1 cellular context compared by ENCODE assay signal in the genomic region with DNA sequence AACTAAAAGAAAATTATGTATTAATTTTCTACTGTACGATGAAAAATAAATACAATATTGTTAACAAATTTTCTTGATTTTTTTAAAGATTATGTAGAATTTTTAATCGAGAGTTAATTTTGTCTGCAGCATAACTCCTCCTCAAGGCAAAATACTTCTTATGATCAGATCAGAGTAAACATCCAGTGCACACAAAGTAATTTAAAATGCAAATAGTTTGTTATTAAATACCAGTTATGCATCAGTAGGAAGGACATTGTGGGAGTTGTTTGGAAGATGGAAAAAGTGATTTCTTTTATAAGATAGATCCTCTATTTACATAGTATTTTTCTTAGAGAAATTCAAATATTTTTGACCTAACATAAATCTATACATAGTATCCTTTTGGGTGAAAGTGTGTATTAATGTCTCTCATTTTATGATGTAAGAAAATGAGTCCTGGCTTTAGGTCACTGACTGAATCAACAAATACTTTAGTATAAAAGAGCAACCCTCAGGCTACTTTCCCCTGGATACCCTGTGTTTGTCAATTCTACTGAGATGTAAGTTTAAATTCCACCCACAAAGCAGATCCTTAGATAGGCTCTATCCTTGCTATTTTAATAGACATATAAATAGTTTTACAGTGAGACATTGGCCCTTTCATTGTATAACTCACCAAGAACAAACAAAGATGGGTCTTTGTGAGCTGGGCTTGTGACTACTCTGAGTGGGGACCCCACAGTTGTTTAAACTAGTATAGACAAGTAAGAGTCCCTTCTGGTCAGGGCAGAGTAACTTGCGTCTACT.
TF ChIP-seq lines count a peak whose summit lies in the region.

No MANE protein-coding gene starts in this region.

TF ChIP-seq in IMR-90, 13 proteins besides CTCF, POLR2A, EP300 and RAD21 (continued from another document):
- TF ChIP-seq, protein P1, sequence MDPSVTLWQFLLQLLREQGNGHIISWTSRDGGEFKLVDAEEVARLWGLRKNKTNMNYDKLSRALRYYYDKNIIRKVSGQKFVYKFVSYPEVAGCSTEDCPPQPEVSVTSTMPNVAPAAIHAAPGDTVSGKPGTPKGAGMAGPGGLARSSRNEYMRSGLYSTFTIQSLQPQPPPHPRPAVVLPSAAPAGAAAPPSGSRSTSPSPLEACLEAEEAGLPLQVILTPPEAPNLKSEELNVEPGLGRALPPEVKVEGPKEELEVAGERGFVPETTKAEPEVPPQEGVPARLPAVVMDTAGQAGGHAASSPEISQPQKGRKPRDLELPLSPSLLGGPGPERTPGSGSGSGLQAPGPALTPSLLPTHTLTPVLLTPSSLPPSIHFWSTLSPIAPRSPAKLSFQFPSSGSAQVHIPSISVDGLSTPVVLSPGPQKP (IDR thresholded peaks at IDR 0.05; ENCODE audit: borderline replicate concordance, low read depth, low read length): no peak
- TF ChIP-seq SMC3 (IDR thresholded peaks at IDR 0.05; ENCODE audit: low read depth, low read length) (no peak), CHD1 (IDR thresholded peaks at IDR 0.05; ENCODE audit: low read depth, low read length) (no peak), FOS (IDR thresholded peaks at IDR 0.05; ENCODE audit: low read depth, low read length) (no peak), CEBPB (IDR thresholded peaks at IDR 0.05; ENCODE audit: low read depth, low read length) (no peak), RFX5 (IDR thresholded peaks at IDR 0.05; ENCODE audit: low read depth, low read length) (no peak), MAZ (IDR thresholded peaks at IDR 0.05; ENCODE audit: borderline replicate concordance, low read depth, low read length) (no peak), MAFK (IDR thresholded peaks at IDR 0.05; ENCODE audit: low read depth, low read length) (no peak), MXI1 (IDR thresholded peaks at IDR 0.05; ENCODE audit: borderline replicate concordance, low read depth, low read length) (no peak), NFE2L2 (IDR thresholded peaks at IDR 0.05; ENCODE audit: low read depth, low read length) (no peak)
- TF ChIP-seq, protein P2, sequence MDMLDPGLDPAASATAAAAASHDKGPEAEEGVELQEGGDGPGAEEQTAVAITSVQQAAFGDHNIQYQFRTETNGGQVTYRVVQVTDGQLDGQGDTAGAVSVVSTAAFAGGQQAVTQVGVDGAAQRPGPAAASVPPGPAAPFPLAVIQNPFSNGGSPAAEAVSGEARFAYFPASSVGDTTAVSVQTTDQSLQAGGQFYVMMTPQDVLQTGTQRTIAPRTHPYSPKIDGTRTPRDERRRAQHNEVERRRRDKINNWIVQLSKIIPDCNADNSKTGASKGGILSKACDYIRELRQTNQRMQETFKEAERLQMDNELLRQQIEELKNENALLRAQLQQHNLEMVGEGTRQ (IDR thresholded peaks at IDR 0.05; ENCODE audit: low read depth, low read length): no peak
TF ChIP-seq in IMR-90: peak in this region for 0.
